Comparison of ENCODE assay signal across 24 cellular contexts in the genomic region with DNA sequence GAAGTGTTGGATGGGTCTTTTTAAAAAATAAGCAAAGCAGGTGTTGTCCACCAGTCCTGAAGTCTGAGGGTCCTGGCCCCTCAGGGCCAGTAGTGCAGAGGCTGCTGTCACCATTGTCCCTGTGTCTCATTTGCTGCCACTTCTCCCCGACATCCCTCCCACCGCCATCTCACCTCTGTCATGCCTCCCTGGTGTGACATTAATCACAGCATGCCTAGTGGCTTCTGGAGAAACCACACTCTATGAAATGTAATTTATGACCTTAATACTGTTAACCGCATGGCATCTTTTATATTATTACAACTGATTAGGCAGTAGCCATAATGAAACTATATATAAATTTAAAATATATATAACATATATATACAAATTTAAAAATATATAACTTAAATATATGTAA.
A peak's percentile ranks its signal among the peaks of the same experiment; 100 is the strongest.
DNase-seq lines count a peak whose midpoint lies in the region; ATAC-seq and TF ChIP-seq lines count a peak whose summit lies in the region.
"Had no signal": no experiment of that assay in that cellular context is flagged by ENCODE, and none has a peak within 500 bp of the region (broad histone marks: within the 10 kb centered on the region; RNA-seq: fewer than 3 reads in every experiment).

No MANE protein-coding gene starts in this region.

- H3K4me3 ChIP-seq in HEK293 (ENCODE audit: low read depth, low read length) = no peak overlapping the region
- H3K4me3 ChIP-seq: GM23338, HAP-1 had no signal

- no peak overlapping the region for H3K4me3 Mint-ChIP-seq in WTC11
- H3K4me3 Mint-ChIP-seq in nephron progenitor cell = no peak overlapping the region
- H3K4me3 Mint-ChIP-seq: CD4-positive, alpha-beta memory T cell; GM23338 had no signal

- H3K27ac Mint-ChIP-seq in WTC11 (no peak overlapping the region), nephron progenitor cell (peak overlapping the region; percentile 75)
- H3K27ac Mint-ChIP-seq: CD4-positive, alpha-beta memory T cell; GM23338 had no signal

- H3K9me3 ChIP-seq in HEK293 (ENCODE audit: control insufficient read depth, insufficient read depth, low read depth, low read length) = no peaks in the 10 kb centered on the region
- H3K9me3 ChIP-seq: HAP-1, SK-N-SH had no signal

- TF ChIP-seq CTCF in HEK293 (tag by site-specific recombination; IDR thresholded peaks at IDR 0.05) (no peak), WTC11 (IDR thresholded peaks at IDR 0.05) (no peak), nephron progenitor cell (IDR thresholded peaks at IDR 0.05) (no peak)

- ATAC-seq in WTC11 (no peak), HG03045 (IDR thresholded peaks at IDR 0.05; ENCODE audit: unreplicated experiment) (no peak)
- ATAC-seq: GM23338 had no signal

- H3K4me1 ChIP-seq in HEK293 (ENCODE audit: control insufficient read depth, insufficient read depth, low read length) = no peaks in the 10 kb centered on the region
- H3K4me1 ChIP-seq: HAP-1 had no signal

- no peak overlapping the region for H3K27ac ChIP-seq in HEK293 (ENCODE audit: extremely low read depth, low read depth, low read length)

- H3K9me3 Mint-ChIP-seq in WTC11 (no peaks in the 10 kb centered on the region; the same call in 1 of the 2 replicates), nephron progenitor cell (no peaks in the 10 kb centered on the region)
- H3K9me3 Mint-ChIP-seq: CD4-positive, alpha-beta memory T cell; GM23338 had no signal

- no peaks in the 10 kb centered on the region for H3K4me1 Mint-ChIP-seq in WTC11
- H3K4me1 Mint-ChIP-seq in nephron progenitor cell = peaks cover 27% of the 10 kb centered on the region
- H3K4me1 Mint-ChIP-seq: CD4-positive, alpha-beta memory T cell; GM23338 had no signal

- DNase-seq in NCI-H82 (lab: John Stamatoyannopoulos, UW) (peak; percentile 33), NCI-H82 treated with DMSO at 0.1 percent for 48 hours (lab: John Stamatoyannopoulos, UW; ENCODE audit: unreplicated experiment) (no peak), WTC11 (ENCODE audit: low spot score) (no peak), nephron progenitor cell (peak; percentile 12), EL (no peak), ecto neural progenitor cell (ENCODE audit: low spot score) (no peak)
- DNase-seq: AML-193; C1 segment of cervical spinal cord; CD4-positive, alpha-beta memory T cell; COR-L47; DMS79; GF-D8; Kasumi-1; NCI-H1105; NCI-H2029; NCI-H226; NCI-H510A; SIG-M5; SK-N-SH; SW 1271 had no signal

- POLR2A ChIA-PET in HEK293 (lab: Yijun Ruan, JAX) = no interaction called here
- POLR2A ChIA-PET in WTC11 (lab: Charles Lee) = no interaction called here

- H3K27me3 Mint-ChIP-seq in WTC11 (ENCODE audit: low read depth) (no peaks in the 10 kb centered on the region), nephron progenitor cell (ENCODE audit: low read depth, poor library complexity) (no peaks in the 10 kb centered on the region)

- no peaks in the 10 kb centered on the region for H3K36me3 ChIP-seq in HEK293 (ENCODE audit: control insufficient read depth in 2 of 2, insufficient read depth in 1 of 2, low read length in 2 of 2)
- H3K36me3 ChIP-seq: HAP-1 had no signal

- CTCF ChIA-PET in HEK293 (lab: Yijun Ruan, JAX) (interaction anchor here (0.7 kb wide), 1 partner anchor 420 kb away, joined by 3 read pairs; no protein-coding TSS in a partner anchor), WTC11 (lab: Charles Lee) (interaction anchor here (1.6 kb wide), 1 partner anchor 13 kb away, joined by 5 read pairs; no protein-coding TSS in a partner anchor)

- H3K36me3 Mint-ChIP-seq in WTC11 = no peaks in the 10 kb centered on the region
- no peaks in the 10 kb centered on the region for H3K36me3 Mint-ChIP-seq in nephron progenitor cell (ENCODE audit: low read depth)
- H3K36me3 Mint-ChIP-seq: CD4-positive, alpha-beta memory T cell had no signal

TF ChIP-seq in HEK293, 187 proteins besides CTCF, POLR2A, EP300 and RAD21:
- TF ChIP-seq ZNF121 (tag by site-specific recombination; IDR thresholded peaks at IDR 0.05) (no peak), ZNF701 (tag by site-specific recombination; IDR thresholded peaks at IDR 0.05) (no peak), SP3 (tag by site-specific recombination; IDR thresholded peaks at IDR 0.05) (no peak), ZNF560 (tag by site-specific recombination; IDR thresholded peaks at IDR 0.05; ENCODE audit: borderline replicate concordance) (no peak), ZNF792 (tag by site-specific recombination; IDR thresholded peaks at IDR 0.05) (no peak), ZNF16 (tag by site-specific recombination; IDR thresholded peaks at IDR 0.05; ENCODE audit: low read depth) (no peak), MEIS1 (CRISPR knock-in tag; IDR thresholded peaks at IDR 0.05; ENCODE audit: borderline replicate concordance) (no peak), ZNF24 (tag by site-specific recombination; IDR thresholded peaks at IDR 0.05) (no peak), ZNF529 (tag by site-specific recombination; IDR thresholded peaks at IDR 0.05; ENCODE audit: insufficient replicate concordance) (no peak), EGR2 (tag by site-specific recombination; IDR thresholded peaks at IDR 0.05; ENCODE audit: low read depth) (no peak), OSR2 (tag by site-specific recombination; IDR thresholded peaks at IDR 0.05) (peak; percentile 61), ZIC2 (tag by site-specific recombination; IDR thresholded peaks at IDR 0.05) (peak; percentile 71), ZNF621 (tag by site-specific recombination; IDR thresholded peaks at IDR 0.05) (no peak), REPIN1 (tag by site-specific recombination; IDR thresholded peaks at IDR 0.05; ENCODE audit: low read depth) (no peak), ZNF600 (tag by site-specific recombination; IDR thresholded peaks at IDR 0.05) (no peak)
- TF ChIP-seq, protein P1, sequence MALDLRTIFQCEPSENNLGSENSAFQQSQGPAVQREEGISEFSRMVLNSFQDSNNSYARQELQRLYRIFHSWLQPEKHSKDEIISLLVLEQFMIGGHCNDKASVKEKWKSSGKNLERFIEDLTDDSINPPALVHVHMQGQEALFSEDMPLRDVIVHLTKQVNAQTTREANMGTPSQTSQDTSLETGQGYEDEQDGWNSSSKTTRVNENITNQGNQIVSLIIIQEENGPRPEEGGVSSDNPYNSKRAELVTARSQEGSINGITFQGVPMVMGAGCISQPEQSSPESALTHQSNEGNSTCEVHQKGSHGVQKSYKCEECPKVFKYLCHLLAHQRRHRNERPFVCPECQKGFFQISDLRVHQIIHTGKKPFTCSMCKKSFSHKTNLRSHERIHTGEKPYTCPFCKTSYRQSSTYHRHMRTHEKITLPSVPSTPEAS (tag by site-specific recombination; IDR thresholded peaks at IDR 0.05) = no peak

TF ChIP-seq in WTC11, 78 proteins besides CTCF, POLR2A, EP300 and RAD21:
- no peak for TF ChIP-seq MYBL2 (CRISPR knock-in tag; IDR thresholded peaks at IDR 0.05)
- no peak for TF ChIP-seq EMX1 (CRISPR knock-in tag; IDR thresholded peaks at IDR 0.05)
- TF ChIP-seq HMGA2 (CRISPR knock-in tag; IDR thresholded peaks at IDR 0.05) = 0 out of 2 replicates have a peak, but pooled peaks have one; percentile 18
- TF ChIP-seq, protein P2, sequence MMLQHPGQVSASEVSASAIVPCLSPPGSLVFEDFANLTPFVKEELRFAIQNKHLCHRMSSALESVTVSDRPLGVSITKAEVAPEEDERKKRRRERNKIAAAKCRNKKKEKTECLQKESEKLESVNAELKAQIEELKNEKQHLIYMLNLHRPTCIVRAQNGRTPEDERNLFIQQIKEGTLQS (CRISPR knock-in tag; conservative IDR thresholded peaks at IDR 0.05) = no peak
- TF ChIP-seq, protein P3, sequence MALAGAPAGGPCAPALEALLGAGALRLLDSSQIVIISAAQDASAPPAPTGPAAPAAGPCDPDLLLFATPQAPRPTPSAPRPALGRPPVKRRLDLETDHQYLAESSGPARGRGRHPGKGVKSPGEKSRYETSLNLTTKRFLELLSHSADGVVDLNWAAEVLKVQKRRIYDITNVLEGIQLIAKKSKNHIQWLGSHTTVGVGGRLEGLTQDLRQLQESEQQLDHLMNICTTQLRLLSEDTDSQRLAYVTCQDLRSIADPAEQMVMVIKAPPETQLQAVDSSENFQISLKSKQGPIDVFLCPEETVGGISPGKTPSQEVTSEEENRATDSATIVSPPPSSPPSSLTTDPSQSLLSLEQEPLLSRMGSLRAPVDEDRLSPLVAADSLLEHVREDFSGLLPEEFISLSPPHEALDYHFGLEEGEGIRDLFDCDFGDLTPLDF (CRISPR knock-in tag; IDR thresholded peaks at IDR 0.05) = no peak

Comparison
In these comparisons a context has a peak if more than half of its experiments do, and no peak if none do; other contexts are left out.
1. DNase-seq: peak in NCI-H82 (single experiment) and nephron progenitor cell (single experiment); none in NCI-H82 treated with DMSO at 0.1 percent for 48 hours (single experiment), WTC11 (single experiment), EL (single experiment) and ecto neural progenitor cell (single experiment).